In genomic region chr6:127869772-127870404, GRCh38 we compare ENCODE assay signal across 22 cellular contexts. TPM values are rescaled to one million over a fixed set of nuclear protein-coding genes. Genes with fewer than 3 reads are reported as not detected.
DNase-seq lines count a peak whose midpoint lies in the region; ATAC-seq lines count a peak whose summit lies in the region.
"Had no signal": no experiment of that assay in that cellular context is flagged by ENCODE, and none has a peak within 500 bp of the region (broad histone marks: within the 10 kb centered on the region; RNA-seq: fewer than 3 reads in every experiment).

No MANE protein-coding gene starts in this region.

- intact Hi-C loops in activated CD4-positive, alpha-beta T cell treated with anti-CD3 and anti-CD28 coated beads, Interleukin-2, amount 10 ng/mL, durations not matched to agents 24 days and 14 days (cut with micrococcal nuclease) = no loop called here

- H3K36me3 Mint-ChIP-seq in activated CD4-positive, alpha-beta T cell treated with anti-CD3 and anti-CD28 coated beads, Interleukin-2, amount 10 ng/mL, durations not matched to agents 24 days and 14 days (ENCODE audit: low read depth) = peaks cover 64% of the 10 kb centered on the region
- peaks cover 24% of the 10 kb centered on the region for H3K36me3 Mint-ChIP-seq in activated naive CD8-positive, alpha-beta T cell
- H3K36me3 Mint-ChIP-seq in stimulated activated effector memory CD8-positive, alpha-beta T cell treated with anti-CD3 and anti-CD28 coated beads, Interleukin-12 subunit alpha, Interleukin-12 subunit beta, amount 100 ng/mL, for 72 hours = peaks cover 29% of the 10 kb centered on the region

- H3K4me3 Mint-ChIP-seq in activated CD4-positive, alpha-beta T cell treated with anti-CD3 and anti-CD28 coated beads, Interleukin-2, amount 10 ng/mL, durations not matched to agents 24 days and 14 days = no peak overlapping the region
- peak overlapping the region; percentile 65 for H3K4me3 Mint-ChIP-seq in activated naive CD8-positive, alpha-beta T cell
- peak overlapping the region; percentile 15 for H3K4me3 Mint-ChIP-seq in stimulated activated effector memory CD8-positive, alpha-beta T cell treated with anti-CD3 and anti-CD28 coated beads, Interleukin-12 subunit alpha, Interleukin-12 subunit beta, amount 100 ng/mL, for 72 hours
- H3K4me3 Mint-ChIP-seq: B cell; T-helper 1 cell treated with Interleukin-12 subunit alpha and Interleukin-12 subunit beta and Interleukin-4 antibody, amounts not matched to agents 30 μg/mL and 1 μg/mL, for 36 hours had no signal

- H3K27ac Mint-ChIP-seq in activated CD4-positive, alpha-beta T cell treated with anti-CD3 and anti-CD28 coated beads, Interleukin-2, amount 10 ng/mL, durations not matched to agents 24 days and 14 days = peak overlapping the region; percentile 30
- H3K27ac Mint-ChIP-seq in activated naive CD8-positive, alpha-beta T cell = peak overlapping the region; percentile 94
- H3K27ac Mint-ChIP-seq in stimulated activated effector memory CD8-positive, alpha-beta T cell treated with anti-CD3 and anti-CD28 coated beads, Interleukin-12 subunit alpha, Interleukin-12 subunit beta, amount 100 ng/mL, for 72 hours = peak overlapping the region; percentile 1
- H3K27ac Mint-ChIP-seq: activated T-helper 2 cell treated with anti-CD3 and anti-CD28 coated beads, Interferon-gamma antibody, Interleukin-2, Interleukin-4, amounts not matched to agents 10 μg/mL and 5 μg/mL and 100 μg/mL, durations not matched to agents 14 hours and 24 hours and 36 hours; B cell; progenitor cell of endocrine pancreas; T-helper 1 cell treated with Interleukin-12 subunit alpha and Interleukin-12 subunit beta and Interleukin-4 antibody, amounts not matched to agents 30 μg/mL and 1 μg/mL, for 36 hours had no signal

- H3K4me1 Mint-ChIP-seq in activated CD4-positive, alpha-beta T cell treated with anti-CD3 and anti-CD28 coated beads, Interleukin-2, amount 10 ng/mL, durations not matched to agents 24 days and 14 days = peaks cover 31% of the 10 kb centered on the region
- peaks cover 63% of the 10 kb centered on the region for H3K4me1 Mint-ChIP-seq in activated naive CD8-positive, alpha-beta T cell (ENCODE audit: low read depth)
- H3K4me1 Mint-ChIP-seq in stimulated activated effector memory CD8-positive, alpha-beta T cell treated with anti-CD3 and anti-CD28 coated beads, Interleukin-12 subunit alpha, Interleukin-12 subunit beta, amount 100 ng/mL, for 72 hours = peaks cover 49% of the 10 kb centered on the region
- H3K4me1 Mint-ChIP-seq: B cell had no signal

- H3K27me3 Mint-ChIP-seq in activated CD4-positive, alpha-beta T cell treated with anti-CD3 and anti-CD28 coated beads, Interleukin-2, amount 10 ng/mL, durations not matched to agents 24 days and 14 days = no peaks in the 10 kb centered on the region
- H3K27me3 Mint-ChIP-seq in activated naive CD8-positive, alpha-beta T cell = no peaks in the 10 kb centered on the region
- H3K27me3 Mint-ChIP-seq: B cell, progenitor cell of endocrine pancreas had no signal

- ATAC-seq in stimulated activated effector memory CD8-positive, alpha-beta T cell treated with anti-CD3 and anti-CD28 coated beads, Interleukin-12 subunit alpha, Interleukin-12 subunit beta, amount 100 ng/mL, for 72 hours = no peak
- no peak for ATAC-seq in GM18907 (IDR thresholded peaks at IDR 0.05; ENCODE audit: unreplicated experiment)
- ATAC-seq: heart left ventricle, lower lobe of right lung had no signal

- H3K9me3 Mint-ChIP-seq in activated CD4-positive, alpha-beta T cell treated with anti-CD3 and anti-CD28 coated beads, Interleukin-2, amount 10 ng/mL, durations not matched to agents 24 days and 14 days = peaks cover 14% of the 10 kb centered on the region
- H3K9me3 Mint-ChIP-seq in activated naive CD8-positive, alpha-beta T cell (ENCODE audit: low read depth) = peaks cover 18% of the 10 kb centered on the region
- no peaks in the 10 kb centered on the region for H3K9me3 Mint-ChIP-seq in stimulated activated effector memory CD8-positive, alpha-beta T cell treated with anti-CD3 and anti-CD28 coated beads, Interleukin-12 subunit alpha, Interleukin-12 subunit beta, amount 100 ng/mL, for 72 hours

- DNase-seq in activated CD4-positive, alpha-beta T cell treated with anti-CD3 and anti-CD28 coated beads, Interleukin-2, amount 10 ng/mL, durations not matched to agents 24 days and 14 days = no peak
- DNase-seq in activated CD4-positive, alpha-beta T cell treated with anti-CD3 and anti-CD28 coated beads for 4 hours = no peak
- DNase-seq in hippocampal formation (lab: John Stamatoyannopoulos, UW) (peak; percentile 71 to 77), NCI-H2081 (lab: John Stamatoyannopoulos, UW) (no peak), NCI-H1092 (lab: John Stamatoyannopoulos, UW) (no peak)
- DNase-seq in stimulated activated effector memory CD8-positive, alpha-beta T cell treated with anti-CD3 and anti-CD28 coated beads, Interleukin-12 subunit alpha, Interleukin-12 subunit beta, amount 100 ng/mL, for 72 hours (ENCODE audit: low spot score in 2 of 2) = no peak
- DNase-seq: 8988T, heart left ventricle, lower lobe of right lung, NCI-H526 treated with DMSO at 0.1 percent for 48 hours, OCI-M1, SHP77 treated with DMSO at 0.1 percent for 48 hours had no signal

RNA-seq across cellular contexts. Expression of gene THEMIS, which starts 31.0 kb away (rescaled TPM):
- total RNA-seq in activated CD4-positive, alpha-beta T cell treated with anti-CD3 and anti-CD28 coated beads, Interleukin-2, amount 10 ng/mL, durations not matched to agents 24 days and 14 days = 14.3 and 15.3 TPM in 2 replicates
- total RNA-seq: chondrocyte, fibroblast of lung, LHCN-M2, myocyte, progenitor cell of endocrine pancreas had no signal

Comparison
In these comparisons a context has a peak if more than half of its experiments do, and no peak if none do; other contexts are left out.
1. DNase-seq: peak in hippocampal formation (2 of 2); none in activated CD4-positive, alpha-beta T cell treated with anti-CD3 and anti-CD28 coated beads, Interleukin-2, amount 10 ng/mL, durations not matched to agents 24 days and 14 days (single experiment), activated CD4-positive, alpha-beta T cell treated with anti-CD3 and anti-CD28 coated beads for 4 hours (0 of 2), stimulated activated effector memory CD8-positive, alpha-beta T cell treated with anti-CD3 and anti-CD28 coated beads, Interleukin-12 subunit alpha, Interleukin-12 subunit beta, amount 100 ng/mL, for 72 hours (0 of 2), NCI-H2081 (0 of 2) and NCI-H1092 (single experiment).
2. H3K27ac Mint-ChIP-seq: peak in every context shown above with its lines; median percentile 94 in activated naive CD8-positive, alpha-beta T cell; 30 in activated CD4-positive, alpha-beta T cell treated with anti-CD3 and anti-CD28 coated beads, Interleukin-2, amount 10 ng/mL, durations not matched to agents 24 days and 14 days; 1 in stimulated activated effector memory CD8-positive, alpha-beta T cell treated with anti-CD3 and anti-CD28 coated beads, Interleukin-12 subunit alpha, Interleukin-12 subunit beta, amount 100 ng/mL, for 72 hours.